In the genomic region with DNA sequence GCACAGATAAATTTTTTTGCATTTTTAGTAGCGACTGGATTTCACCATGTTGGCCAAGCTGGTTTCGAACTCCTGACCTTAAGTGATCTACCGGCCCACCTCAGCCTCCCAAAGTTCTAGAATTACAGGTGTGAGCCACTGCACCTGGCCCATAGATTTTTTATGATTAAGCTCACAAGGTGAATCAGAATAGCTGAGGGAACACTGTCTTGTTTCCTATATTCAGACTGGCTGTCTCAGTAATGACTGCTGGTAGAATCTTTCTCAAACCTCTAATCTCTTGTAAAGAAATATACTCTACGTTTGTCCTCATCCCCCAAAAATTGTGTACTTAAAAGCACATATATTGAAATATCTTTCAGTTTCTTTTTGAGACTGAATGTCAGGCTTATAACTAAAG, we compare ENCODE assay signal across 19 cellular contexts.
"Had no signal": no experiment of that assay in that cellular context is flagged by ENCODE, and none has a peak within 500 bp of the region (broad histone marks: within the 10 kb centered on the region; RNA-seq: fewer than 3 reads in every experiment).

No MANE protein-coding gene starts in this region.

- H3K36me3 ChIP-seq: MG63 had no signal

- H3K27me3 ChIP-seq: MG63 had no signal

- H3K4me3 ChIP-seq: MG63 had no signal

- FAIRE-seq: RCC 7860 had no signal

- H3K9me3 ChIP-seq: MG63, SK-N-SH had no signal

- DNase-seq: KBM-7, NCI-H1092, NCI-H1105 treated with DMSO at 0.1 percent for 48 hours, NCI-H1417 treated with DMSO at 0.1 percent for 48 hours, NCI-H187, NCI-H2029, NCI-H2081 treated with DMSO at 0.1 percent for 48 hours, NCI-H2171, NCI-H446, NCI-H510A, NCI-H524 treated with DMSO at 0.1 percent for 48 hours, NCI-H69, NCI-H774, RPMI8226, SHP77, SK-N-SH, SW 1271 had no signal
